Comparison of ENCODE assay signal across 16 cellular contexts in the genomic region with DNA sequence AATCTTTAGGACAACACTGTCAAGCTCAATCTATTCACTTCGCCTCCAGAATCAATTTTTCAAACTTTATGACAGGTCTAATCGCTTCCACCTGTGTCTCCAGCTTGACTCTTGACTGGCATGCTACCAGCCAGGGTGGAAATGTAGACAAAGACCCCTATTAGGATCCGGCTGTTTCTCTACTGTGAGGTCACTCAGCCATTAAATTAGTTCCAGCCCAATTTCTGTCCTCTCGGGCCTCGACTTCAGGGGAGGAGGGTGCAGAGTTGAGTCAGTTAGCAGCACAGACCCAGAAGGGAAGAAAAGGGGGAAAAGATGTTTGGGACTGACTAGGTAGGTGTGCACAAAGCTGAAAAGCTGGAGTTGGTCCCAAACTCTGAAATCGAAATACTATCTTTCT.
"Had no signal": no experiment of that assay in that cellular context is flagged by ENCODE, and none has a peak within 500 bp of the region (broad histone marks: within the 10 kb centered on the region; RNA-seq: fewer than 3 reads in every experiment).

No MANE protein-coding gene starts in this region.

- DNase-seq: activated B cell treated with CpG ODN at 0.5 μM for 24 hours; activated CD4-positive, alpha-beta T cell treated with anti-CD3 and anti-CD28 coated beads, Interleukin-2, amount 10 ng/mL, durations not matched to agents 24 days and 14 days; activated CD8-positive, alpha-beta memory T cell treated with anti-CD3 and anti-CD28 coated beads, Interleukin-2, amount 50 U/mL, for 4 hours; activated CD8-positive, alpha-beta T cell treated with anti-CD3 and anti-CD28 coated beads, Interleukin-2, amount 10 ng/mL, durations not matched to agents 7 days and 5 days; activated gamma-delta T cell treated with Interleukin-2 at 50 U/mL for 16 hours; amniotic stem cell; body of pancreas; left cardiac atrium; ovary; sigmoid colon; spleen; stomach; testis; upper lobe of right lung had no signal

- H3K27me3 ChIP-seq: body of pancreas, gastroesophageal sphincter, ovary, sigmoid colon, spleen, stomach, testis, upper lobe of right lung had no signal

- H3K36me3 ChIP-seq: ovary had no signal

- H3K4me3 ChIP-seq: body of pancreas, gastroesophageal sphincter, lung, ovary, sigmoid colon, spleen, stomach, testis, upper lobe of right lung had no signal
